8 cellular contexts compared by ENCODE assay signal in genomic region chr16:89217388-89218191, GRCh38. TPM values are rescaled to one million over a fixed set of nuclear protein-coding genes. Genes with fewer than 3 reads are reported as not detected.
DNase-seq lines count a peak whose midpoint lies in the region; ATAC-seq and TF ChIP-seq lines count a peak whose summit lies in the region.

ZNF778 (plus strand) TSS chr16:89217703; CDS start chr16:89221128, 3,425 bp downstream.

- H3K4me3 ChIP-seq in BE2C (ENCODE audit: low read depth, low read length), result peak within 1 kb of the TSS; percentile 97
- peak within 1 kb of the TSS; percentile 97 for H3K4me3 ChIP-seq in mesendoderm (ENCODE audit: low read length)

- no peak within 1 kb of the TSS for H2BK120ac ChIP-seq in mesendoderm (ENCODE audit: low read depth, low read length)

- H3K9ac ChIP-seq in mesendoderm (ENCODE audit: low read length), result peak within 1 kb of the TSS; percentile 85

- TF ChIP-seq CTCF in BE2C (IDR thresholded peaks at IDR 0.05; ENCODE audit: low read depth, low read length), result no peak

- H3K23ac ChIP-seq in mesendoderm (ENCODE audit: low read length), result no peak within 1 kb of the TSS

- no peak within 1 kb of the TSS for H2AK5ac ChIP-seq in mesendoderm (ENCODE audit: low read length)

- DNase-seq in BE2C, result peak; percentile 88
- DNase-seq in NCI-H82 treated with DMSO at 0.1 percent for 48 hours (lab: John Stamatoyannopoulos, UW; ENCODE audit: unreplicated experiment), result peak; percentile 29
- DNase-seq in activated CD8-positive, alpha-beta memory T cell treated with anti-CD3 and anti-CD28 coated beads for 4 hours (ENCODE audit: low read depth in 2 of 2), result peak; percentile 57 to 60
- peak; percentile 72 to 75 (median 72) for DNase-seq in effector memory CD8-positive, alpha-beta T cell
- DNase-seq in mesendoderm, result peak; percentile 86
- DNase-seq in stimulated activated CD8-positive, alpha-beta memory T cell treated with anti-CD3 and anti-CD28 coated beads, Interleukin-12 subunit alpha, Interleukin-12 subunit beta, amount 100 ng/mL, for 24 hours (ENCODE audit: extremely low read depth), result peak; percentile 51

- no peak within 1 kb of the TSS for H3K4ac ChIP-seq in mesendoderm (ENCODE audit: low read depth, low read length)

- peaks cover 2% of the 10 kb centered on the region for H3K79me2 ChIP-seq in mesendoderm (ENCODE audit: control insufficient read depth, insufficient read depth, low read length)

- no peaks in the 10 kb centered on the region for H3K4me1 ChIP-seq in BE2C
- no peaks in the 10 kb centered on the region for H3K4me1 ChIP-seq in mesendoderm (ENCODE audit: control insufficient read depth, low read depth, low read length)

- H3K56ac ChIP-seq in mesendoderm (ENCODE audit: low read length), result peak within 1 kb of the TSS; percentile 100

- H3K9me3 ChIP-seq in BE2C, result no peaks in the 10 kb centered on the region

- no peak within 1 kb of the TSS for H4K5ac ChIP-seq in mesendoderm (ENCODE audit: low read length)

- no peaks in the 10 kb centered on the region for H3K9me3 Mint-ChIP-seq in effector memory CD8-positive, alpha-beta T cell

- H3K18ac ChIP-seq in mesendoderm (ENCODE audit: low read length), result no peak within 1 kb of the TSS

- H3K4me2 ChIP-seq in mesendoderm (ENCODE audit: low read length), result peak within 1 kb of the TSS; percentile 57

- no peak within 1 kb of the TSS for H2BK15ac ChIP-seq in mesendoderm (replicated peaks; ENCODE audit: low read depth)

- peaks cover 17 to 25% of the 10 kb centered on the region in 2 donors for H3K4me1 Mint-ChIP-seq in effector memory CD8-positive, alpha-beta T cell (ENCODE audit: low read depth in 2 of 2)

- no peak within 1 kb of the TSS for H2BK5ac ChIP-seq in mesendoderm (ENCODE audit: low read length)

- H3K27me3 ChIP-seq in BE2C, result no peaks in the 10 kb centered on the region
- H3K27me3 ChIP-seq in mesendoderm (ENCODE audit: insufficient read depth, low read length, poor library complexity), result no peaks in the 10 kb centered on the region

- H3K27me3 Mint-ChIP-seq in effector memory CD8-positive, alpha-beta T cell, result no peaks in the 10 kb centered on the region

- H4K8ac ChIP-seq in mesendoderm (ENCODE audit: low read depth, low read length), result peak within 1 kb of the TSS; percentile 87

- no CpG with 5 or more reads among the region's 91 CpGs for WGBS in mesendoderm (ENCODE audit: extremely low coverage, insufficient coverage, low lambda C conversion rate)

- peaks cover 5% of the 10 kb centered on the region for H3K79me1 ChIP-seq in mesendoderm (ENCODE audit: low read length)

- peak within 1 kb of the TSS; percentile 92 to 93 for H3K4me3 Mint-ChIP-seq in effector memory CD8-positive, alpha-beta T cell

- ATAC-seq in GM19035 (IDR thresholded peaks at IDR 0.05; ENCODE audit: unreplicated experiment) (peak; percentile 82), HG03354 (IDR thresholded peaks at IDR 0.05; ENCODE audit: poor library complexity, severe bottlenecking, unreplicated experiment) (peak; percentile 88)
- peak; percentile 82 for ATAC-seq in effector memory CD8-positive, alpha-beta T cell (replicated peaks)

- H3K27ac ChIP-seq in mesendoderm (ENCODE audit: low read depth, low read length), result no peak within 1 kb of the TSS

- peak within 1 kb of the TSS; percentile 95 to 97 for H3K27ac Mint-ChIP-seq in effector memory CD8-positive, alpha-beta T cell

- H3K36me3 ChIP-seq in BE2C (peaks cover 8% of the 10 kb centered on the region), mesendoderm (ENCODE audit: control insufficient read depth, insufficient read depth, low read length) (peaks cover 1% of the 10 kb centered on the region)

- H3K36me3 Mint-ChIP-seq in effector memory CD8-positive, alpha-beta T cell (ENCODE audit: insufficient read depth), result peaks cover 22% of the 10 kb centered on the region

RNA-seq across cellular contexts. Expression of gene ZNF778, which starts in this region (rescaled TPM):
- polyA plus RNA-seq in BE2C (2012; ENCODE audit: insufficient read depth, insufficient read length, low read depth), result 9.2 TPM
- polyA plus RNA-seq in mesendoderm (2013, experiment 1 of 2), result 11.0 TPM
- polyA plus RNA-seq in mesendoderm (2013, experiment 2 of 2), result 11.9 TPM

Comparison
In these comparisons a context has a peak if more than half of its experiments do, and no peak if none do; other contexts are left out.
1. DNase-seq: peak in every context shown above with its lines; median percentile 88 in BE2C; 86 in mesendoderm; 72 in effector memory CD8-positive, alpha-beta T cell; 58 in activated CD8-positive, alpha-beta memory T cell treated with anti-CD3 and anti-CD28 coated beads for 4 hours; 51 in stimulated activated CD8-positive, alpha-beta memory T cell treated with anti-CD3 and anti-CD28 coated beads, Interleukin-12 subunit alpha, Interleukin-12 subunit beta, amount 100 ng/mL, for 24 hours; 29 in NCI-H82 treated with DMSO at 0.1 percent for 48 hours.